In the genomic region with DNA sequence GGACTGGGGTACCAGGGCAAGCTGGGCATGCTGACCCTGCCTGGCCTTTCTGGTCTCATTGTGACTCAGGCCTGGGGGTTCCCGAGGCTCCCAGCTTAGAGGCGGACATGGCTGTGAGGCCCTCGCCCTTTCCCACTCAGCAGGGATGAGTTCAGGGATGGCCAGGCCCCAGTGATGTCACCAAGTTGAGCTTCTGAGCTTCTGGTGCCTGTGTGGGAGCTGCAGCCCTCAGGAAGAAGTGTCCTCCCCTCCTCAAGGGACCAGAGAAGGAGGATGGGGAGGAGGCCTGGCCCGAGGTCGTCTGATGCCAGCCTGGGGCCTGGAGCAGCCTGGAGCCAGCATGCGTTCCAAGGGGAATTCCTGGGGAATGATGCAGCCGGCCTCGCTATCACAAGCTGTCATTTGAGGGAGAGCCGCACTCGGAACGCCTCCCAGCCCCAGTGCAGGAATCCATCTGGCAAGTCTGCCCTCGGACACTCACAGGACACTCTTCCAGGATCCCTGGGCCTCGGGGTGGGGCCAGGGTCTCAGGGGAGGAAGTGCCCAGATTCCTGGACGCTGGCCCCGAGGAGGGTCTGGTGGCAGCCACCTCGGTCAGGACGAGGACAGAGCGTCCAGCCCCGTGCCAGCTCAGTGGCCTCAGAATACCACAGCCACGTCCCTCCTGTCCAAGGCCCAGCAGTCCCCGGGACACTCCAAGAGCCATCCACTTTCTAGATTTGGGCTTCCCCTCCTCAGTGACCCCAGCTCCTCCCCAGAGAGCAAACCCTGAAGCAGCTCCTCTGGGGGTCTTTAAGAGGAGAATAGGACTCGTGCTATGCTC, we compare ENCODE assay signal across 9 cellular contexts.
A peak's percentile ranks its signal among the peaks of the same experiment; 100 is the strongest.
DNase-seq lines count a peak whose midpoint lies in the region; ATAC-seq, FAIRE-seq and TF ChIP-seq lines count a peak whose summit lies in the region.
"Had no signal": no experiment of that assay in that cellular context is flagged by ENCODE, and none has a peak within 500 bp of the region (broad histone marks: within the 10 kb centered on the region; RNA-seq: fewer than 3 reads in every experiment).

No MANE protein-coding gene starts in this region.

- in situ Hi-C loops in IMR-90 (cut with MboI; ENCODE audit: low sequenced_read_pairs), result no loop called here

- no peaks in the 10 kb centered on the region for H4K20me1 ChIP-seq in IMR-90 (ENCODE audit: insufficient read depth, low read length)

- H3K4me3 ChIP-seq in IMR-90 (ENCODE audit: insufficient read depth, low read depth, low read length) (no peak overlapping the region), lower lobe of right lung (no peak overlapping the region)

- peak overlapping the region; percentile 93 for H2BK5ac ChIP-seq in IMR-90 (ENCODE audit: low read depth, low read length, poor library complexity, severe bottlenecking)

- H3K4ac ChIP-seq in IMR-90 (ENCODE audit: low read depth, low read length), result peak overlapping the region; percentile 98

- peaks cover 34% of the 10 kb centered on the region for H3K9me1 ChIP-seq in IMR-90 (ENCODE audit: insufficient read depth, low read length)

- BruUV-seq in IMR-90 (replicated peaks; lab: Mats Ljungman, UMichigan), result no TSS peak

- TF ChIP-seq POLR2A in IMR-90 (IDR thresholded peaks at IDR 0.05; ENCODE audit: low read depth, low read length), result 0 out of 2 replicates have a peak, but pooled peaks have one; percentile 29

- FAIRE-seq in urothelium cell line (lab: Jason Lieb, UNC), result peak; percentile 59
- FAIRE-seq: frontal cortex had no signal

- peak; percentile 93 for DNase-seq in IMR-90
- peak; percentile 8 for DNase-seq in dermis blood vessel endothelial cell
- peak; percentile 67 for DNase-seq in lower lobe of right lung
- peak; percentile 91 for DNase-seq in urothelium cell line (ENCODE audit: low spot score)
- no peak for DNase-seq in AML-193 (lab: John Stamatoyannopoulos, UW)
- no peak for DNase-seq in foreskin melanocyte
- DNase-seq: activated CD8-positive, alpha-beta memory T cell treated with anti-CD3 and anti-CD28 coated beads for 24 hours had no signal

- peak overlapping the region; percentile 92; the same call in 2 of the 3 replicates for H2BK15ac ChIP-seq in IMR-90 (ENCODE audit: low read depth, low read length)

- peak overlapping the region; percentile 92 for H3K23ac ChIP-seq in IMR-90 (ENCODE audit: low read depth, low read length)

- H3K4me2 ChIP-seq in IMR-90 (ENCODE audit: low read depth, low read length), result peak overlapping the region; percentile 2; the same call in 1 of the 2 replicates

- peak overlapping the region; percentile 100 for H2AK5ac ChIP-seq in IMR-90 (ENCODE audit: low read depth, low read length)

- TF ChIP-seq CTCF in IMR-90 (conservative IDR thresholded peaks at IDR 0.05; ENCODE audit: low read depth, low read length) (no peak), lower lobe of right lung (IDR thresholded peaks at IDR 0.05) (no peak)

- H3K14ac ChIP-seq in IMR-90 (replicated peaks; ENCODE audit: low read depth, low read length), result peak overlapping the region; percentile 95

- H3K36me3 ChIP-seq in IMR-90 (ENCODE audit: control insufficient read depth, insufficient read depth, low read length), result no peaks in the 10 kb centered on the region
- no peaks in the 10 kb centered on the region for H3K36me3 ChIP-seq in lower lobe of right lung

- TF ChIP-seq RAD21 in IMR-90 (IDR thresholded peaks at IDR 0.05; ENCODE audit: low read length), result peak; percentile 25

- H3K27ac ChIP-seq in IMR-90 (ENCODE audit: insufficient read depth, low read length) (peak overlapping the region; percentile 83), lower lobe of right lung (peak overlapping the region; percentile 68)

- H2AK9ac ChIP-seq in IMR-90 (replicated peaks; ENCODE audit: low read depth, low read length, poor library complexity), result peak overlapping the region; percentile 97

- H3K9me3 ChIP-seq in IMR-90 (ENCODE audit: control insufficient read depth, insufficient read depth, low read length) (no peaks in the 10 kb centered on the region; the same call in 1 of the 2 replicates), lower lobe of right lung (no peaks in the 10 kb centered on the region)

- peak overlapping the region; percentile 99 for H2BK120ac ChIP-seq in IMR-90 (ENCODE audit: low read depth, low read length)

- CTCF ChIA-PET in IMR-90 (lab: Yijun Ruan, JAX), result interaction anchor here (0.7 to 0.8 kb wide), 2 partner anchors 72 to 230 kb away, joined by 3 read pairs; no protein-coding TSS in a partner anchor

- 10% methylated on average over 11 of the region's 22 CpGs; no CpG with 5 or more reads in 1 of the 2 experiments for WGBS in IMR-90 (ENCODE audit: extremely low coverage in 2 of 2, insufficient read length in 1 of 2), 2 experiments

- ATAC-seq in IMR-90 (ENCODE audit: low read depth) (peak; percentile 82), lower lobe of right lung (peak; percentile 52 to 74), HG02852 (IDR thresholded peaks at IDR 0.05; ENCODE audit: unreplicated experiment) (no peak)

- peak overlapping the region; percentile 68 for H3K56ac ChIP-seq in IMR-90 (ENCODE audit: extremely low read depth, insufficient read depth, low read length)

- peaks cover 0 to 31% of the 10 kb centered on the region in 2 experiments; a peak in 1 of 4 replicates for H3K79me1 ChIP-seq in IMR-90 (ENCODE audit: low read depth in 1 of 2, low read length in 2 of 2)

- peak overlapping the region; percentile 99 for H2BK20ac ChIP-seq in IMR-90 (ENCODE audit: low read depth, low read length)

- intact Hi-C loops in IMR-90 (cut with micrococcal nuclease), result loop anchor here (1.0 to 5.0 kb wide), 2 partner anchors 60 to 142 kb away; no protein-coding TSS in a partner anchor
- intact Hi-C loops in lower lobe of right lung (cut with DNase I), result no loop called here

- peak overlapping the region; percentile 89 to 94 for H4K8ac ChIP-seq in IMR-90 (ENCODE audit: low read depth in 2 of 2, low read length in 2 of 2)

- POLR2A ChIA-PET in IMR-90 (lab: Charles Lee; ENCODE audit: unreplicated experiment), result interaction anchor here (0.9 to 1.0 kb wide), 2 partner anchors 12 to 24 kb away, joined by 4 read pairs; no protein-coding TSS in a partner anchor

- H3K27me3 ChIP-seq in IMR-90 (ENCODE audit: control insufficient read depth, insufficient read depth, low read length) (no peaks in the 10 kb centered on the region), lower lobe of right lung (ENCODE audit: low read depth) (no peaks in the 10 kb centered on the region)

- peak overlapping the region; percentile 88 for H2AFZ ChIP-seq in IMR-90 (replicated peaks; ENCODE audit: low read length, poor library complexity)

- peak overlapping the region; percentile 24 for H3K9ac ChIP-seq in IMR-90 (ENCODE audit: low read depth, low read length)

- peak overlapping the region; percentile 94 for H3K18ac ChIP-seq in IMR-90 (ENCODE audit: low read depth, low read length)

- dilution Hi-C loops in IMR-90 (cut with HindIII; ENCODE audit: low sequenced_read_pairs, unreplicated experiment), result no loop called here

- peak overlapping the region; percentile 99 for H4K91ac ChIP-seq in IMR-90 (ENCODE audit: insufficient read depth, low read depth, low read length)

- H3K4me1 ChIP-seq in IMR-90 (ENCODE audit: control insufficient read depth, insufficient read depth, low read length) (peaks cover 29% of the 10 kb centered on the region), lower lobe of right lung (peaks cover 24% of the 10 kb centered on the region)

- H4K5ac ChIP-seq in IMR-90 (ENCODE audit: low read depth, low read length), result peak overlapping the region; percentile 93

TF ChIP-seq in IMR-90, 13 proteins besides CTCF, POLR2A, EP300 and RAD21:
- TF ChIP-seq RCOR1 (IDR thresholded peaks at IDR 0.05; ENCODE audit: insufficient replicate concordance, low read length), result peak; percentile 82
- TF ChIP-seq, protein P1, sequence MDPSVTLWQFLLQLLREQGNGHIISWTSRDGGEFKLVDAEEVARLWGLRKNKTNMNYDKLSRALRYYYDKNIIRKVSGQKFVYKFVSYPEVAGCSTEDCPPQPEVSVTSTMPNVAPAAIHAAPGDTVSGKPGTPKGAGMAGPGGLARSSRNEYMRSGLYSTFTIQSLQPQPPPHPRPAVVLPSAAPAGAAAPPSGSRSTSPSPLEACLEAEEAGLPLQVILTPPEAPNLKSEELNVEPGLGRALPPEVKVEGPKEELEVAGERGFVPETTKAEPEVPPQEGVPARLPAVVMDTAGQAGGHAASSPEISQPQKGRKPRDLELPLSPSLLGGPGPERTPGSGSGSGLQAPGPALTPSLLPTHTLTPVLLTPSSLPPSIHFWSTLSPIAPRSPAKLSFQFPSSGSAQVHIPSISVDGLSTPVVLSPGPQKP (IDR thresholded peaks at IDR 0.05; ENCODE audit: borderline replicate concordance, low read depth, low read length), result no peak
- peak; percentile 67; the same call in 1 of the 2 replicates for TF ChIP-seq MXI1 (IDR thresholded peaks at IDR 0.05; ENCODE audit: borderline replicate concordance, low read depth, low read length)
- peak; percentile 45 for TF ChIP-seq FOS (IDR thresholded peaks at IDR 0.05; ENCODE audit: low read depth, low read length)
- no peak for TF ChIP-seq SMC3 (IDR thresholded peaks at IDR 0.05; ENCODE audit: low read depth, low read length)
- peak; percentile 23; the same call in 1 of the 2 replicates for TF ChIP-seq NFE2L2 (IDR thresholded peaks at IDR 0.05; ENCODE audit: low read depth, low read length)
- no peak for TF ChIP-seq MAFK (IDR thresholded peaks at IDR 0.05; ENCODE audit: low read depth, low read length)
- TF ChIP-seq MAZ (IDR thresholded peaks at IDR 0.05; ENCODE audit: borderline replicate concordance, low read depth, low read length), result peak; percentile 83; the same call in 1 of the 2 replicates
- peak; percentile 43; the same call in 1 of the 2 replicates for TF ChIP-seq BHLHE40 (IDR thresholded peaks at IDR 0.05; ENCODE audit: low read depth, low read length)
- TF ChIP-seq, protein P2, sequence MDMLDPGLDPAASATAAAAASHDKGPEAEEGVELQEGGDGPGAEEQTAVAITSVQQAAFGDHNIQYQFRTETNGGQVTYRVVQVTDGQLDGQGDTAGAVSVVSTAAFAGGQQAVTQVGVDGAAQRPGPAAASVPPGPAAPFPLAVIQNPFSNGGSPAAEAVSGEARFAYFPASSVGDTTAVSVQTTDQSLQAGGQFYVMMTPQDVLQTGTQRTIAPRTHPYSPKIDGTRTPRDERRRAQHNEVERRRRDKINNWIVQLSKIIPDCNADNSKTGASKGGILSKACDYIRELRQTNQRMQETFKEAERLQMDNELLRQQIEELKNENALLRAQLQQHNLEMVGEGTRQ (IDR thresholded peaks at IDR 0.05; ENCODE audit: low read depth, low read length), result no peak

Comparison
In these comparisons a context has a peak if more than half of its experiments do, and no peak if none do; other contexts are left out.
1. DNase-seq: peak in IMR-90 (single experiment), dermis blood vessel endothelial cell (single experiment), lower lobe of right lung (single experiment) and urothelium cell line (single experiment); none in AML-193 (0 of 2) and foreskin melanocyte (single experiment).